13 cellular contexts compared by ENCODE assay signal in the genomic region with DNA sequence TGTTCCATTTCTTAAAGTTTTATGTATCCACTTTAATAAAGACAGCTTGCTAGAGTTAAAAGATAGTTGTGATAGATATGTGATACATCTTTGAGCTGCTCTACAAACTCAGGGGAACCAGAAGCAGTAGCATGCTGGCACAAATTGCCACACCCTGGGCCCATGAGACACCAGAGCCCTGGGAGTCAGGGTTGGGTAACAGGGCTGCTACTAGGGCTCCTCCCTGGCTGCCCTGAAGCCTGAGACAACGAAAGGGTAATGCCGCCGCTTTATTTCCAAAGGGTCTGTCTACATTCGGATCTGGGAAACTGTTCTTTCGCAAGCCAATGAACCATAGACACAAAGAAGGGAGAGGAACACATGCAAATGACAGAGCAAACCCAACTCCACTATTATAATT. TPM values are rescaled to one million over a fixed set of nuclear protein-coding genes. Genes with fewer than 3 reads are reported as not detected.
DNase-seq lines count a peak whose midpoint lies in the region; ATAC-seq and TF ChIP-seq lines count a peak whose summit lies in the region.
"Had no signal": no experiment of that assay in that cellular context is flagged by ENCODE, and none has a peak within 500 bp of the region (broad histone marks: within the 10 kb centered on the region; RNA-seq: fewer than 3 reads in every experiment).

No MANE protein-coding gene starts in this region.

- peaks cover 48% of the 10 kb centered on the region for H3K4me1 Mint-ChIP-seq in activated CD4-positive, alpha-beta memory T cell treated with anti-CD3 and anti-CD28 coated beads, Interleukin-2, amount 10 ng/mL, durations not matched to agents 7 days and 5 days
- H3K4me1 Mint-ChIP-seq in activated CD4-positive, alpha-beta memory T cell treated with anti-CD3 and anti-CD28 coated beads for 36 hours (ENCODE audit: low read depth): peaks cover 2% of the 10 kb centered on the region

- H3K27ac Mint-ChIP-seq in activated CD4-positive, alpha-beta memory T cell treated with anti-CD3 and anti-CD28 coated beads, Interleukin-2, amount 10 ng/mL, durations not matched to agents 7 days and 5 days: peak overlapping the region; percentile 12
- no peak overlapping the region for H3K27ac Mint-ChIP-seq in activated CD4-positive, alpha-beta memory T cell treated with anti-CD3 and anti-CD28 coated beads for 36 hours
- H3K27ac Mint-ChIP-seq: activated naive CD8-positive, alpha-beta T cell; GM23338 had no signal

- no peaks in the 10 kb centered on the region for H3K27me3 ChIP-seq in testis
- H3K27me3 ChIP-seq: transverse colon had no signal

- H3K4me1 ChIP-seq in testis: no peaks in the 10 kb centered on the region
- H3K4me1 ChIP-seq: spleen had no signal

- DNase-seq in activated CD4-positive, alpha-beta memory T cell treated with anti-CD3 and anti-CD28 coated beads, Interleukin-2, amount 10 ng/mL, durations not matched to agents 7 days and 5 days: no peak
- DNase-seq in activated CD4-positive, alpha-beta memory T cell treated with anti-CD3 and anti-CD28 coated beads for 36 hours: no peak
- peak; percentile 46 for DNase-seq in RWPE1 (ENCODE audit: low spot score)
- DNase-seq in posterior vena cava (ENCODE audit: low spot score): no peak
- DNase-seq in testis: no peak
- DNase-seq in NCI-H1105 (lab: John Stamatoyannopoulos, UW): no peak
- DNase-seq: spleen had no signal

- H3K9me3 Mint-ChIP-seq in activated CD4-positive, alpha-beta memory T cell treated with anti-CD3 and anti-CD28 coated beads, Interleukin-2, amount 10 ng/mL, durations not matched to agents 7 days and 5 days: no peaks in the 10 kb centered on the region
- H3K9me3 Mint-ChIP-seq in activated CD4-positive, alpha-beta memory T cell treated with anti-CD3 and anti-CD28 coated beads for 36 hours: no peaks in the 10 kb centered on the region
- H3K9me3 Mint-ChIP-seq: GM23338 had no signal

- no peak overlapping the region for H3K4me3 ChIP-seq in skin epidermis
- H3K4me3 ChIP-seq in testis: no peak overlapping the region
- H3K4me3 ChIP-seq: GM23338, spleen, transverse colon had no signal

- peak overlapping the region; percentile 8; the same call in 1 of the 2 replicates for H3K27ac ChIP-seq in RWPE1
- peak overlapping the region in 15 of 21 experiments; percentile 19 to 78 (median 49) for H3K27ac ChIP-seq in skin epidermis
- H3K27ac ChIP-seq in testis: no peak overlapping the region
- H3K27ac ChIP-seq: neutrophil, spleen, transverse colon had no signal

- H3K27me3 Mint-ChIP-seq in activated CD4-positive, alpha-beta memory T cell treated with anti-CD3 and anti-CD28 coated beads, Interleukin-2, amount 10 ng/mL, durations not matched to agents 7 days and 5 days: peaks cover 19% of the 10 kb centered on the region
- H3K27me3 Mint-ChIP-seq in activated CD4-positive, alpha-beta memory T cell treated with anti-CD3 and anti-CD28 coated beads for 36 hours: peaks cover 9% of the 10 kb centered on the region
- H3K27me3 Mint-ChIP-seq: activated naive CD8-positive, alpha-beta T cell had no signal

- intact Hi-C loops in activated CD4-positive, alpha-beta memory T cell treated with anti-CD3 and anti-CD28 coated beads for 36 hours (cut with micrococcal nuclease): loop anchor here (1.0 to 5.0 kb wide), 5 partner anchors 29 to 225 kb away; a partner anchor contains a TSS
- intact Hi-C loops in posterior vena cava (cut with DNase I) (no loop called here), testis (cut with DNase I; ENCODE audit: low total_unique reads) (no loop called here)

- H3K9me3 ChIP-seq in testis: no peaks in the 10 kb centered on the region
- H3K9me3 ChIP-seq: neutrophil, spleen, transverse colon had no signal

- H3K4me3 Mint-ChIP-seq in activated CD4-positive, alpha-beta memory T cell treated with anti-CD3 and anti-CD28 coated beads, Interleukin-2, amount 10 ng/mL, durations not matched to agents 7 days and 5 days: no peak overlapping the region
- H3K4me3 Mint-ChIP-seq in activated CD4-positive, alpha-beta memory T cell treated with anti-CD3 and anti-CD28 coated beads for 36 hours: no peak overlapping the region
- H3K4me3 Mint-ChIP-seq: activated naive CD8-positive, alpha-beta T cell; GM23338 had no signal

- peak; percentile 84 for ATAC-seq in esophagus mucosa

- no peaks in the 10 kb centered on the region for H3K36me3 ChIP-seq in testis (ENCODE audit: low read depth, missing control alignments)
- H3K36me3 ChIP-seq: neutrophil, spleen, transverse colon had no signal

- no peak for TF ChIP-seq POLR2A in testis (IDR thresholded peaks at IDR 0.05)

- WGBS in testis, 2 donors: 91 to 98% methylated on average over 5 of the region's 5 CpGs

- no peaks in the 10 kb centered on the region for H3K36me3 Mint-ChIP-seq in activated CD4-positive, alpha-beta memory T cell treated with anti-CD3 and anti-CD28 coated beads, Interleukin-2, amount 10 ng/mL, durations not matched to agents 7 days and 5 days (ENCODE audit: low read depth)
- no peaks in the 10 kb centered on the region for H3K36me3 Mint-ChIP-seq in activated CD4-positive, alpha-beta memory T cell treated with anti-CD3 and anti-CD28 coated beads for 36 hours
- H3K36me3 Mint-ChIP-seq: activated naive CD8-positive, alpha-beta T cell had no signal

- TF ChIP-seq CTCF in RWPE1 (conservative IDR thresholded peaks at IDR 0.05; ENCODE audit: low read depth) (no peak), testis (IDR thresholded peaks at IDR 0.05) (no peak)

- CTCF ChIA-PET in activated CD4-positive, alpha-beta memory T cell treated with anti-CD3 and anti-CD28 coated beads, Interleukin-2, amount 10 ng/mL, durations not matched to agents 7 days and 5 days (lab: Charles Lee): interaction anchor here (1.3 to 8.8 kb wide), 10 partner anchors 9 to 226 kb away, joined by 3 to 206 read pairs (median 10); no protein-coding TSS in a partner anchor
- CTCF ChIA-PET in activated CD4-positive, alpha-beta memory T cell treated with anti-CD3 and anti-CD28 coated beads for 36 hours (lab: Charles Lee): interaction anchor here (1.0 to 3.9 kb wide), 10 partner anchors 9 to 266 kb away, joined by 3 to 73 read pairs (median 5); no protein-coding TSS in a partner anchor
- CTCF ChIA-PET in RWPE1 (lab: Yijun Ruan, JAX): interaction anchor here (0.6 to 7.7 kb wide), 19 partner anchors 9 to 610 kb away, joined by 3 to 129 read pairs (median 5); no protein-coding TSS in a partner anchor

- POLR2A ChIA-PET in activated CD4-positive, alpha-beta memory T cell treated with anti-CD3 and anti-CD28 coated beads, Interleukin-2, amount 10 ng/mL, durations not matched to agents 7 days and 5 days (lab: Charles Lee): interaction anchor here (1.0 to 2.3 kb wide), 3 partner anchors 28 to 40 kb away, joined by 3 to 13 read pairs (median 10); no protein-coding TSS in a partner anchor
- POLR2A ChIA-PET in activated CD4-positive, alpha-beta memory T cell treated with anti-CD3 and anti-CD28 coated beads for 36 hours (lab: Charles Lee): no interaction called here
- POLR2A ChIA-PET in RWPE1 (lab: Yijun Ruan, JAX; ENCODE audit: low non-redundant PET): no interaction called here

RNA-seq across cellular contexts. Expression of a gene that starts 29.2 kb away (rescaled TPM):
- under 1 TPM; 0.20 to 0.35 TPM for total RNA-seq in activated CD4-positive, alpha-beta memory T cell treated with anti-CD3 and anti-CD28 coated beads, Interleukin-2, amount 10 ng/mL, durations not matched to agents 7 days and 5 days
- under 1 TPM; 0.52 to 0.56 TPM for total RNA-seq in activated CD4-positive, alpha-beta memory T cell treated with anti-CD3 and anti-CD28 coated beads for 36 hours
- total RNA-seq in esophagus mucosa (11.0 TPM), posterior vena cava (1 to 10 TPM; 1.7 to 2.1 TPM), testis (1 to 10 TPM; 7.0 to 8.1 TPM)
- 6.6 TPM for polyA plus RNA-seq in testis (ENCODE audit: insufficient read depth, low read depth, low replicate concordance)

Comparison
In these comparisons a context has a peak if more than half of its experiments do, and no peak if none do; other contexts are left out.
1. H3K27ac ChIP-seq: peak in RWPE1 (single experiment) and skin epidermis (15 of 21); none in testis (0 of 2).